18 cellular contexts compared by ENCODE assay signal in genomic region chr3:23085256-23085655, GRCh38.
"Had no signal": no experiment of that assay in that cellular context is flagged by ENCODE, and none has a peak within 500 bp of the region (broad histone marks: within the 10 kb centered on the region; RNA-seq: fewer than 3 reads in every experiment).

No MANE protein-coding gene starts in this region.

- H3K27me3 Mint-ChIP-seq: activated naive CD4-positive, alpha-beta T cell treated with anti-CD3 and anti-CD28 coated beads, Interleukin-2, amount 10 ng/mL, durations not matched to agents 7 days and 5 days; stimulated activated naive B cell treated with anti-CD40 and anti-IgM and Interleukin-4, amounts not matched to agents 10 μg/mL and 1 μg/mL and 100 μg/mL, for 72 hours had no signal

- H3K9me3 Mint-ChIP-seq: activated naive CD4-positive, alpha-beta T cell treated with anti-CD3 and anti-CD28 coated beads, Interleukin-2, amount 10 ng/mL, durations not matched to agents 7 days and 5 days; activated T-helper 2 cell treated with anti-CD3 and anti-CD28 coated beads, Interferon-gamma antibody, Interleukin-2, Interleukin-4, amounts not matched to agents 10 μg/mL and 5 μg/mL and 100 μg/mL, durations not matched to agents 14 hours and 24 hours and 36 hours; neural crest cell had no signal

- H3K4me3 Mint-ChIP-seq: activated naive CD4-positive, alpha-beta T cell treated with anti-CD3 and anti-CD28 coated beads, Interleukin-2, amount 10 ng/mL, durations not matched to agents 7 days and 5 days; neural crest cell; stimulated activated naive B cell treated with anti-CD40 and anti-IgM and Interleukin-4, amounts not matched to agents 10 μg/mL and 1 μg/mL and 100 μg/mL, for 72 hours had no signal

- H3K4me3 ChIP-seq: body of pancreas, gastrocnemius medialis, heart left ventricle, pancreas, transverse colon, vagina had no signal

- H3K27me3 ChIP-seq: body of pancreas, gastrocnemius medialis, heart left ventricle, pancreas, transverse colon, vagina had no signal

- H3K36me3 ChIP-seq: gastrocnemius medialis, heart left ventricle, pancreas, transverse colon, vagina had no signal

- H3K27ac ChIP-seq: body of pancreas, gastrocnemius medialis, pancreas, transverse colon, vagina had no signal

- DNase-seq: activated CD4-positive, alpha-beta T cell treated with anti-CD3 and anti-CD28 coated beads for 1 hour; activated CD4-positive, alpha-beta T cell treated with anti-CD3 and anti-CD28 coated beads, Interleukin-2, amount 50 U/mL, for 4 hours; activated naive CD4-positive, alpha-beta T cell treated with anti-CD3 and anti-CD28 coated beads, Interleukin-2, amount 10 ng/mL, durations not matched to agents 7 days and 5 days; body of pancreas; central memory CD4-positive, alpha-beta T cell; cortex of kidney; effector memory CD4-positive, alpha-beta T cell; gastrocnemius medialis; heart left ventricle; left colon; midbrain; pancreas; stimulated activated CD4-positive, alpha-beta T cell treated with anti-CD3 and anti-CD28 coated beads, Interleukin-4, amount 100 ng/mL, for 1 hour; stimulated activated naive B cell treated with anti-CD40 and anti-IgM and Interleukin-4, amounts not matched to agents 10 μg/mL and 1 μg/mL and 100 μg/mL, for 72 hours; transverse colon had no signal

- H3K36me3 Mint-ChIP-seq: activated naive CD4-positive, alpha-beta T cell treated with anti-CD3 and anti-CD28 coated beads, Interleukin-2, amount 10 ng/mL, durations not matched to agents 7 days and 5 days; stimulated activated naive B cell treated with anti-CD40 and anti-IgM and Interleukin-4, amounts not matched to agents 10 μg/mL and 1 μg/mL and 100 μg/mL, for 72 hours had no signal

- H3K4me1 ChIP-seq: body of pancreas had no signal

- H3K9me3 ChIP-seq: body of pancreas, gastrocnemius medialis, heart left ventricle, pancreas, transverse colon, vagina had no signal

- H3K27ac Mint-ChIP-seq: activated naive CD4-positive, alpha-beta T cell treated with anti-CD3 and anti-CD28 coated beads, Interleukin-2, amount 10 ng/mL, durations not matched to agents 7 days and 5 days; activated T-helper 2 cell treated with anti-CD3 and anti-CD28 coated beads, Interferon-gamma antibody, Interleukin-2, Interleukin-4, amounts not matched to agents 10 μg/mL and 5 μg/mL and 100 μg/mL, durations not matched to agents 14 hours and 24 hours and 36 hours; stimulated activated naive B cell treated with anti-CD40 and anti-IgM and Interleukin-4, amounts not matched to agents 10 μg/mL and 1 μg/mL and 100 μg/mL, for 72 hours had no signal

- H3K4me1 Mint-ChIP-seq: activated naive CD4-positive, alpha-beta T cell treated with anti-CD3 and anti-CD28 coated beads, Interleukin-2, amount 10 ng/mL, durations not matched to agents 7 days and 5 days had no signal
